17 cellular contexts compared by ENCODE assay signal in genomic region chr12:108981835-108982234, GRCh38. TPM values are rescaled to one million over a fixed set of nuclear protein-coding genes. Genes with fewer than 3 reads are reported as not detected.
A peak's percentile ranks its signal among the peaks of the same experiment; 100 is the strongest.
DNase-seq lines count a peak whose midpoint lies in the region; ATAC-seq and TF ChIP-seq lines count a peak whose summit lies in the region.
"Had no signal": no experiment of that assay in that cellular context is flagged by ENCODE, and none has a peak within 500 bp of the region (broad histone marks: within the 10 kb centered on the region; RNA-seq: fewer than 3 reads in every experiment).

No MANE protein-coding gene starts in this region.

- H3K9me3 Mint-ChIP-seq in GM23338 = no peaks in the 10 kb centered on the region
- no peaks in the 10 kb centered on the region for H3K9me3 Mint-ChIP-seq in WTC11
- no peaks in the 10 kb centered on the region for H3K9me3 Mint-ChIP-seq in CD8-positive, alpha-beta T cell
- H3K9me3 Mint-ChIP-seq: H9 had no signal

- DNase-seq in GM23338 (ENCODE audit: low spot score) = no peak
- no peak for DNase-seq in WTC11 (ENCODE audit: low spot score)
- no peak for DNase-seq in CD8-positive, alpha-beta T cell
- DNase-seq in effector CD8-positive, alpha-beta T cell (lab: John Stamatoyannopoulos, UW) = no peak
- DNase-seq in NCI-H774 (lab: John Stamatoyannopoulos, UW) = no peak
- DNase-seq: C1 segment of cervical spinal cord; CD4-positive, alpha-beta memory T cell; DMS153; DND-41; H9 had no signal

- H3K27me3 ChIP-seq in GM23338 (ENCODE audit: insufficient read depth) = no peaks in the 10 kb centered on the region
- no peaks in the 10 kb centered on the region for H3K27me3 ChIP-seq in CD8-positive, alpha-beta T cell (ENCODE audit: insufficient read depth, low read length)

- ATAC-seq in GM23338 (no peak), WTC11 (no peak)
- ATAC-seq in CD8-positive, alpha-beta T cell = no peak
- ATAC-seq: HCT116 had no signal

- H3K36me3 ChIP-seq in GM23338 (ENCODE audit: insufficient read depth) (no peaks in the 10 kb centered on the region), HEK293 (ENCODE audit: control insufficient read depth in 2 of 2, insufficient read depth in 1 of 2, low read length in 2 of 2) (no peaks in the 10 kb centered on the region)
- no peaks in the 10 kb centered on the region for H3K36me3 ChIP-seq in CD8-positive, alpha-beta T cell (ENCODE audit: insufficient read depth, low read length)

- no peaks in the 10 kb centered on the region for H3K36me3 Mint-ChIP-seq in GM23338 (ENCODE audit: low read depth)
- no peaks in the 10 kb centered on the region for H3K36me3 Mint-ChIP-seq in WTC11
- no peaks in the 10 kb centered on the region for H3K36me3 Mint-ChIP-seq in CD8-positive, alpha-beta T cell
- H3K36me3 Mint-ChIP-seq: CD4-positive, alpha-beta memory T cell had no signal

- intact Hi-C loops in CD8-positive, alpha-beta T cell (cut with DNase I, micrococcal nuclease) = no loop called here

- CTCF ChIA-PET in HEK293 (lab: Yijun Ruan, JAX) (no interaction called here), WTC11 (lab: Charles Lee) (no interaction called here)
- CTCF ChIA-PET in CD8-positive, alpha-beta T cell (lab: Charles Lee) = no interaction called here

- H3K4me1 ChIP-seq in GM23338 (ENCODE audit: insufficient read depth) (no peaks in the 10 kb centered on the region), HEK293 (ENCODE audit: control insufficient read depth, insufficient read depth, low read length) (no peaks in the 10 kb centered on the region)
- no peaks in the 10 kb centered on the region for H3K4me1 ChIP-seq in CD8-positive, alpha-beta T cell (ENCODE audit: insufficient read depth, low read length)

- no peaks in the 10 kb centered on the region for H3K79me2 ChIP-seq in GM23338 (replicated peaks; ENCODE audit: insufficient read depth)

- no peak for TF ChIP-seq CTCF in GM23338 (conservative IDR thresholded peaks at IDR 0.05; ENCODE audit: low read depth in 2 of 2)
- TF ChIP-seq CTCF in HEK293 (tag by site-specific recombination; IDR thresholded peaks at IDR 0.05) = no peak
- TF ChIP-seq CTCF in WTC11 (IDR thresholded peaks at IDR 0.05) = no peak
- no peak for TF ChIP-seq CTCF in CD8-positive, alpha-beta T cell (IDR thresholded peaks at IDR 0.05)

- no peak overlapping the region for H3K4me2 ChIP-seq in GM23338

- POLR2A ChIA-PET in HEK293 (lab: Yijun Ruan, JAX) = no interaction called here
- POLR2A ChIA-PET in WTC11 (lab: Charles Lee) = interaction anchor here (0.6 kb wide), 1 partner anchor 1553 kb away, joined by 3 read pairs; no protein-coding TSS in a partner anchor
- POLR2A ChIA-PET in CD8-positive, alpha-beta T cell (lab: Charles Lee) = no interaction called here

- H3K9me2 ChIP-seq in GM23338 (ENCODE audit: insufficient read depth) = peaks cover 15% of the 10 kb centered on the region; the same call in 1 of the 2 replicates

- H3F3A ChIP-seq in GM23338 (replicated peaks; ENCODE audit: low read depth) = no peaks in the 10 kb centered on the region

- H2AFZ ChIP-seq in GM23338 = no peak overlapping the region

- H3K4me3 ChIP-seq in GM23338 = no peak overlapping the region
- H3K4me3 ChIP-seq in HEK293 (ENCODE audit: low read depth, low read length) = no peak overlapping the region
- no peak overlapping the region for H3K4me3 ChIP-seq in CD8-positive, alpha-beta T cell (ENCODE audit: low read depth, low read length)

- H3K4me3 Mint-ChIP-seq in GM23338 (no peak overlapping the region), WTC11 (no peak overlapping the region)
- H3K4me3 Mint-ChIP-seq in CD8-positive, alpha-beta T cell = no peak overlapping the region
- H3K4me3 Mint-ChIP-seq: CD4-positive, alpha-beta memory T cell; H9 had no signal

- H3K27me3 Mint-ChIP-seq in GM23338 (ENCODE audit: insufficient read depth, low read depth, poor library complexity) (peaks cover under 1% of the 10 kb centered on the region), WTC11 (ENCODE audit: low read depth) (peaks cover 5% of the 10 kb centered on the region)
- no peaks in the 10 kb centered on the region for H3K27me3 Mint-ChIP-seq in CD8-positive, alpha-beta T cell (ENCODE audit: low read depth)

- no peak overlapping the region for H3K27ac Mint-ChIP-seq in GM23338
- no peak overlapping the region for H3K27ac Mint-ChIP-seq in WTC11
- no peak overlapping the region for H3K27ac Mint-ChIP-seq in CD8-positive, alpha-beta T cell
- H3K27ac Mint-ChIP-seq: CD4-positive, alpha-beta memory T cell; H9 had no signal

- no peak overlapping the region for H3K27ac ChIP-seq in GM23338 (ENCODE audit: low read depth)
- no peak overlapping the region for H3K27ac ChIP-seq in HEK293 (ENCODE audit: extremely low read depth, low read depth, low read length)
- H3K27ac ChIP-seq in CD8-positive, alpha-beta T cell (ENCODE audit: low read depth, low read length) = no peak overlapping the region

- H3K4me1 Mint-ChIP-seq in GM23338 = no peaks in the 10 kb centered on the region
- no peaks in the 10 kb centered on the region for H3K4me1 Mint-ChIP-seq in WTC11
- H3K4me1 Mint-ChIP-seq in CD8-positive, alpha-beta T cell (ENCODE audit: low read depth) = no peaks in the 10 kb centered on the region
- H3K4me1 Mint-ChIP-seq: CD4-positive, alpha-beta memory T cell; H9 had no signal

- H3K9me3 ChIP-seq in HEK293 (ENCODE audit: control insufficient read depth, insufficient read depth, low read depth, low read length) = no peaks in the 10 kb centered on the region
- H3K9me3 ChIP-seq in CD8-positive, alpha-beta T cell (ENCODE audit: low read length) = no peaks in the 10 kb centered on the region
- H3K9me3 ChIP-seq: Caco-2 had no signal

- H4K20me1 ChIP-seq in GM23338 (replicated peaks; ENCODE audit: insufficient read depth) = no peaks in the 10 kb centered on the region

TF ChIP-seq in GM23338, 12 proteins besides CTCF, POLR2A, EP300 and RAD21:
- TF ChIP-seq EZH2 (IDR thresholded peaks at IDR 0.05; ENCODE audit: low read depth, unreplicated experiment) = no peak
- TF ChIP-seq CREB1 (CRISPR knock-in tag; IDR thresholded peaks at IDR 0.05; ENCODE audit: low read depth) = 0 out of 2 replicates have a peak, but pooled peaks have one; percentile 24

TF ChIP-seq in HEK293, 187 proteins besides CTCF, POLR2A, EP300 and RAD21 (continues in another document):
- TF ChIP-seq ZNF311 (tag by site-specific recombination; IDR thresholded peaks at IDR 0.05; ENCODE audit: borderline replicate concordance) (peak; percentile 85), ZNF521 (tag by site-specific recombination; IDR thresholded peaks at IDR 0.05) (0 out of 2 replicates have a peak, but pooled peaks have one; percentile 78)
- TF ChIP-seq, protein P1, sequence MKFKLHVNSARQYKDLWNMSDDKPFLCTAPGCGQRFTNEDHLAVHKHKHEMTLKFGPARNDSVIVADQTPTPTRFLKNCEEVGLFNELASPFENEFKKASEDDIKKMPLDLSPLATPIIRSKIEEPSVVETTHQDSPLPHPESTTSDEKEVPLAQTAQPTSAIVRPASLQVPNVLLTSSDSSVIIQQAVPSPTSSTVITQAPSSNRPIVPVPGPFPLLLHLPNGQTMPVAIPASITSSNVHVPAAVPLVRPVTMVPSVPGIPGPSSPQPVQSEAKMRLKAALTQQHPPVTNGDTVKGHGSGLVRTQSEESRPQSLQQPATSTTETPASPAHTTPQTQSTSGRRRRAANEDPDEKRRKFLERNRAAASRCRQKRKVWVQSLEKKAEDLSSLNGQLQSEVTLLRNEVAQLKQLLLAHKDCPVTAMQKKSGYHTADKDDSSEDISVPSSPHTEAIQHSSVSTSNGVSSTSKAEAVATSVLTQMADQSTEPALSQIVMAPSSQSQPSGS (tag by site-specific recombination; IDR thresholded peaks at IDR 0.05; ENCODE audit: low read depth) = no peak

TF ChIP-seq in WTC11, 78 proteins besides CTCF, POLR2A, EP300 and RAD21:
- TF ChIP-seq, protein P2, sequence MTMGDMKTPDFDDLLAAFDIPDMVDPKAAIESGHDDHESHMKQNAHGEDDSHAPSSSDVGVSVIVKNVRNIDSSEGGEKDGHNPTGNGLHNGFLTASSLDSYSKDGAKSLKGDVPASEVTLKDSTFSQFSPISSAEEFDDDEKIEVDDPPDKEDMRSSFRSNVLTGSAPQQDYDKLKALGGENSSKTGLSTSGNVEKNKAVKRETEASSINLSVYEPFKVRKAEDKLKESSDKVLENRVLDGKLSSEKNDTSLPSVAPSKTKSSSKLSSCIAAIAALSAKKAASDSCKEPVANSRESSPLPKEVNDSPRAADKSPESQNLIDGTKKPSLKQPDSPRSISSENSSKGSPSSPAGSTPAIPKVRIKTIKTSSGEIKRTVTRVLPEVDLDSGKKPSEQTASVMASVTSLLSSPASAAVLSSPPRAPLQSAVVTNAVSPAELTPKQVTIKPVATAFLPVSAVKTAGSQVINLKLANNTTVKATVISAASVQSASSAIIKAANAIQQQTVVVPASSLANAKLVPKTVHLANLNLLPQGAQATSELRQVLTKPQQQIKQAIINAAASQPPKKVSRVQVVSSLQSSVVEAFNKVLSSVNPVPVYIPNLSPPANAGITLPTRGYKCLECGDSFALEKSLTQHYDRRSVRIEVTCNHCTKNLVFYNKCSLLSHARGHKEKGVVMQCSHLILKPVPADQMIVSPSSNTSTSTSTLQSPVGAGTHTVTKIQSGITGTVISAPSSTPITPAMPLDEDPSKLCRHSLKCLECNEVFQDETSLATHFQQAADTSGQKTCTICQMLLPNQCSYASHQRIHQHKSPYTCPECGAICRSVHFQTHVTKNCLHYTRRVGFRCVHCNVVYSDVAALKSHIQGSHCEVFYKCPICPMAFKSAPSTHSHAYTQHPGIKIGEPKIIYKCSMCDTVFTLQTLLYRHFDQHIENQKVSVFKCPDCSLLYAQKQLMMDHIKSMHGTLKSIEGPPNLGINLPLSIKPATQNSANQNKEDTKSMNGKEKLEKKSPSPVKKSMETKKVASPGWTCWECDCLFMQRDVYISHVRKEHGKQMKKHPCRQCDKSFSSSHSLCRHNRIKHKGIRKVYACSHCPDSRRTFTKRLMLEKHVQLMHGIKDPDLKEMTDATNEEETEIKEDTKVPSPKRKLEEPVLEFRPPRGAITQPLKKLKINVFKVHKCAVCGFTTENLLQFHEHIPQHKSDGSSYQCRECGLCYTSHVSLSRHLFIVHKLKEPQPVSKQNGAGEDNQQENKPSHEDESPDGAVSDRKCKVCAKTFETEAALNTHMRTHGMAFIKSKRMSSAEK (CRISPR knock-in tag; IDR thresholded peaks at IDR 0.05; ENCODE audit: borderline replicate concordance) = no peak
- TF ChIP-seq NFE2L1 (CRISPR knock-in tag; IDR thresholded peaks at IDR 0.05) = 0 out of 2 replicates have a peak, but pooled peaks have one; percentile 40

RNA-seq across cellular contexts. Expression of gene SVOP, which starts 39.0 kb away (rescaled TPM):
- total RNA-seq in GM23338 (2014; rRNA removed; shearing (Covaris generic)) = 0.10 TPM in 1 of 2 replicates, not detected in the other
- not detected in 2 replicates for polyA plus RNA-seq in GM23338 (2016; fragmentation: Nextera tagmentation; extraction: Ambion mirVana)
- total RNA-seq in WTC11 (2021) = 0.04 to 0.07 TPM (median 0.07 TPM) in 3 replicates
- not detected for total RNA-seq in CD8-positive, alpha-beta T cell
- total RNA-seq: A172; A673; CD4-positive, alpha-beta memory T cell; H4 had no signal
- polyA plus RNA-seq: BJ; CD4-positive, alpha-beta memory T cell had no signal
